8 cellular contexts compared by ENCODE assay signal in the genomic region with DNA sequence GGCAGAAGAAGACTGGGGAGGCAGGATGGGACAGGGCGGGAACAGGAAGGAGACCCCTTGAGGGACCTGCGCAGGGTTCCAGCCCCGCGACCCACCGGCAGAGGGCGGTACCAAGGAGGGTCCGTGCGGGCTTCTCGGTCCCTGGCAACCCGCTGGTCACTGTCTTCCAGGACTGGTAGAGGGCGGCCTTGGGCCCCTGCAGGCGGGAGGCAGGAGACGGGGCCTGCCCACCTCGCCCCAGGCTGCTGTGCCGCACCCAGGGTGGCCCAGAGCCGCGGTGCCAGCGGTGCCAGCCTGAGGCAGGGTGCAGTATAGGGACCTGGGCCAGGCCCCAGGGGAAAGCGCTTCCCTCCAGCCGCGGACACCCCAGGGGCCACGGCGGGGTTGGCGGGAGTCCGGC. TPM values are rescaled to one million over a fixed set of nuclear protein-coding genes. Genes with fewer than 3 reads are reported as not detected.
DNase-seq lines count a peak whose midpoint lies in the region; ATAC-seq and TF ChIP-seq lines count a peak whose summit lies in the region.

No MANE protein-coding gene starts in this region.

- TF ChIP-seq CTCF in fibroblast of mammary gland (conservative IDR thresholded peaks at IDR 0.05; ENCODE audit: control insufficient read depth, insufficient read depth, low read depth, low read length) (peak; percentile 43), neutrophil (IDR thresholded peaks at IDR 0.05) (peak; percentile 17)

- DNase-seq in H7 (peak; percentile 93), activated T-cell treated with anti-CD3 and anti-CD28 coated beads for 48 hours (ENCODE audit: low read depth) (peak; percentile 52), fibroblast of mammary gland (ENCODE audit: low read depth) (peak; percentile 6), NCI-H226 (no peak)

- H3K9ac ChIP-seq in subcutaneous abdominal adipose tissue (ENCODE audit: low read length in 5 of 5) = peak overlapping the region in 3 of 5 donors; percentile 20 to 35 (median 21)

- H3K36me3 ChIP-seq in H7 (replicated peaks; ENCODE audit: control insufficient read depth, insufficient read depth, low read length) (no peaks in the 10 kb centered on the region), neutrophil (no peaks in the 10 kb centered on the region), subcutaneous abdominal adipose tissue (ENCODE audit: control insufficient read depth in 5 of 5, insufficient read depth in 5 of 5, low read length in 5 of 5) (no peaks in the 10 kb centered on the region)

- H3K9me3 ChIP-seq in neutrophil (no peaks in the 10 kb centered on the region), subcutaneous abdominal adipose tissue (ENCODE audit: control insufficient read depth in 5 of 5, low read length in 5 of 5) (no peaks in the 10 kb centered on the region)

- peaks cover 0 to 4% of the 10 kb centered on the region in 2 experiments for H3K4me1 ChIP-seq in neutrophil (ENCODE audit: control insufficient read depth in 1 of 2, insufficient read depth in 1 of 2, low read depth in 1 of 2, low read length in 1 of 2)
- H3K4me1 ChIP-seq in subcutaneous abdominal adipose tissue (ENCODE audit: control insufficient read depth in 5 of 5, insufficient read depth in 5 of 5, low read length in 5 of 5) = peaks cover 0 to 9% (median 7%) of the 10 kb centered on the region in 5 donors

- H3K27ac ChIP-seq in neutrophil (no peak overlapping the region), subcutaneous abdominal adipose tissue (ENCODE audit: low read depth, low read length) (no peak overlapping the region)

- ATAC-seq in GM18873 (IDR thresholded peaks at IDR 0.05; ENCODE audit: low FRiP score, unreplicated experiment) (no peak), HG03521 (IDR thresholded peaks at IDR 0.05; ENCODE audit: unreplicated experiment) (no peak)

- H3K27me3 ChIP-seq in H7 (ENCODE audit: control insufficient read depth, insufficient read depth, low read length) = no peaks in the 10 kb centered on the region
- H3K27me3 ChIP-seq in neutrophil = peaks cover 19% of the 10 kb centered on the region
- peaks cover 0 to 6% (median 0%) of the 10 kb centered on the region in 5 donors for H3K27me3 ChIP-seq in subcutaneous abdominal adipose tissue (ENCODE audit: control insufficient read depth in 5 of 5, insufficient read depth in 4 of 5, low read length in 5 of 5)

- no peak overlapping the region for H3K4me3 ChIP-seq in H7 (ENCODE audit: insufficient read depth, low read depth, low read length)
- no peak overlapping the region for H3K4me3 ChIP-seq in fibroblast of mammary gland (ENCODE audit: control insufficient read depth, low read depth, low read length)
- H3K4me3 ChIP-seq in neutrophil (ENCODE audit: low read depth in 1 of 2, low read length in 1 of 2) = no peak overlapping the region
- peak overlapping the region in 2 of 5 donors; percentile 28 to 39 for H3K4me3 ChIP-seq in subcutaneous abdominal adipose tissue (ENCODE audit: low read depth in 1 of 5, low read length in 5 of 5)

RNA-seq across cellular contexts. Expression of a gene that starts 34.5 kb away (rescaled TPM):
- 0.10 TPM in 1 of 2 replicates, not detected in the other for total RNA-seq in H7 (2014; rRNA removed; shearing (Covaris generic))
